In the genomic region with DNA sequence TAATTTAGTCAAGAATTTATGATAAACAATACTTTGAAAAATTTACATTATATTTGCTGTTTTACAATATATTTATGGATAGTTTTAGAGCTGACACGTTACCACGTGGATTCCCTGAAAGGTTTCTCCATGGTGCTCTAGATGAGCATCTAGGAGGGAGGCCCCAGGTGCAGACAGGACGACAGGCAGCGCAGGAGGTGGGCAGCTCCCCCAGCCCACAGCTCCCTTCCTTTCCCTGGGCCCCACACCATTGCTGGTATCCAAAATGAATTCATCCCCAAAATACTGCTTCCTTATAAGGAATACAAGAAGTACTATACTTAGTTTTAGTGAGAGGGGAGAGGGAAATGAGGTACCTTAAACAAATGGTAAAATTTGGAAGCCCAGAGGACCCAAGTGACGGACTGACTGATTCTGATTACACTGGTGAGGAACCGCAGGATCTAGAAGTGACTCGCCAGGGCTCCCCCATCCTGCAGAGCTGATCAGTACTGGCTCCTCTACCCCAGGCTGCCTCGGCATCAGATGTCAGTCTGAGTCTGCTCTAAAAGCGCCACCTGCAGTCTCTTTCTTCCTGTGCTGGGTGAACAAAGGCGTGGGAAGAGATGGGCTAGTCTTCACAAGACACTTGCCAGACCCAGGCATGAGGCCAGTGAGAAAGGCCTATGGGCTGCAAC, we compare ENCODE assay signal across 8 cellular contexts.
A peak's percentile ranks its signal among the peaks of the same experiment; 100 is the strongest.
DNase-seq lines count a peak whose midpoint lies in the region; ATAC-seq and TF ChIP-seq lines count a peak whose summit lies in the region.

No MANE protein-coding gene starts in this region.

- peaks cover 40% of the 10 kb centered on the region for H3K36me3 ChIP-seq in HAP-1 (replicated peaks)
- no peaks in the 10 kb centered on the region for H3K36me3 ChIP-seq in naive thymus-derived CD4-positive, alpha-beta T cell (ENCODE audit: control insufficient read depth in 2 of 3, insufficient read depth in 3 of 3, low read length in 3 of 3)

- CTCF ChIA-PET in naive thymus-derived CD4-positive, alpha-beta T cell (lab: Charles Lee), result interaction anchor here (0.7 to 2.3 kb wide), 4 partner anchors 10 to 123 kb away, joined by 3 to 10 read pairs (median 4); no protein-coding TSS in a partner anchor

- peak; percentile 22 to 59 for DNase-seq in HAP-1 (ENCODE audit: low spot score in 2 of 2)
- DNase-seq in Kasumi-1 (lab: John Stamatoyannopoulos, UW), result peak; percentile 96
- DNase-seq in T-helper 2 cell treated with Interferon-gamma antibody and Interleukin-4, amounts not matched to agents 5 μg/mL and 100 μg/mL, for 36 hours (ENCODE audit: low spot score), result peak; percentile 79
- DNase-seq in astrocyte of the hippocampus (ENCODE audit: low read depth, low spot score), result peak; percentile 62
- DNase-seq in naive thymus-derived CD4-positive, alpha-beta T cell, result peak in 8 of 9 donors; percentile 15 to 62 (median 50)
- no peak for DNase-seq in DMS114 treated with DMSO at 0.1 percent for 48 hours (lab: John Stamatoyannopoulos, UW; ENCODE audit: unreplicated experiment)
- DNase-seq in omental fat pad (ENCODE audit: low spot score), result no peak

- no peak overlapping the region for H3K27ac ChIP-seq in naive thymus-derived CD4-positive, alpha-beta T cell (ENCODE audit: low read depth, low read length)

- no peaks in the 10 kb centered on the region for H3K27me3 ChIP-seq in HAP-1 (ENCODE audit: low read depth)
- H3K27me3 ChIP-seq in naive thymus-derived CD4-positive, alpha-beta T cell (ENCODE audit: control insufficient read depth in 2 of 2, insufficient read depth in 2 of 2, low read length in 2 of 2), result no peaks in the 10 kb centered on the region

- intact Hi-C loops in naive thymus-derived CD4-positive, alpha-beta T cell (cut with micrococcal nuclease), result loop anchor here (1.0 to 2.0 kb wide), 5 partner anchors 17 to 671 kb away; no protein-coding TSS in a partner anchor

- H3K4me1 Mint-ChIP-seq in T-helper 2 cell treated with Interferon-gamma antibody and Interleukin-4, amounts not matched to agents 5 μg/mL and 100 μg/mL, for 36 hours (ENCODE audit: low read depth), result peaks cover 19% of the 10 kb centered on the region
- H3K4me1 Mint-ChIP-seq in naive thymus-derived CD4-positive, alpha-beta T cell, result peaks cover 6 to 22% (median 8%) of the 10 kb centered on the region in 7 donors

- TF ChIP-seq CTCF in GM12873 (IDR thresholded peaks at IDR 0.05; ENCODE audit: insufficient read depth, low read depth, low read length, missing control alignments) (peak; percentile 64), omental fat pad (IDR thresholded peaks at IDR 0.05) (no peak)

- H3K4me3 ChIP-seq in HAP-1, result no peak overlapping the region
- H3K4me3 ChIP-seq in naive thymus-derived CD4-positive, alpha-beta T cell (ENCODE audit: low read length), result no peak overlapping the region

- in situ Hi-C loops in HAP-1 (cut with MboI; ENCODE audit: low sequenced_read_pairs), result no loop called here

- peaks cover 7% of the 10 kb centered on the region for H3K4me1 ChIP-seq in HAP-1
- H3K4me1 ChIP-seq in naive thymus-derived CD4-positive, alpha-beta T cell (ENCODE audit: control insufficient read depth in 2 of 2, insufficient read depth in 2 of 2, low read length in 2 of 2), result peaks cover 6 to 25% of the 10 kb centered on the region in 2 donors

- peak overlapping the region; percentile 15 for H3K4me3 Mint-ChIP-seq in T-helper 2 cell treated with Interferon-gamma antibody and Interleukin-4, amounts not matched to agents 5 μg/mL and 100 μg/mL, for 36 hours
- H3K4me3 Mint-ChIP-seq in naive thymus-derived CD4-positive, alpha-beta T cell, result peak overlapping the region in 3 of 10 donors; percentile 20 to 57 (median 41)

- H3K27ac Mint-ChIP-seq in T-helper 2 cell treated with Interferon-gamma antibody and Interleukin-4, amounts not matched to agents 5 μg/mL and 100 μg/mL, for 36 hours, result peak overlapping the region; percentile 77
- H3K27ac Mint-ChIP-seq in naive thymus-derived CD4-positive, alpha-beta T cell, result peak overlapping the region in 5 of 9 donors; percentile 38 to 72 (median 69)

- H3K9me3 ChIP-seq in HAP-1, result no peaks in the 10 kb centered on the region
- no peaks in the 10 kb centered on the region for H3K9me3 ChIP-seq in naive thymus-derived CD4-positive, alpha-beta T cell (ENCODE audit: control insufficient read depth in 2 of 3, low read length in 3 of 3)

- no peaks in the 10 kb centered on the region for H3K9me3 Mint-ChIP-seq in T-helper 2 cell treated with Interferon-gamma antibody and Interleukin-4, amounts not matched to agents 5 μg/mL and 100 μg/mL, for 36 hours
- H3K9me3 Mint-ChIP-seq in naive thymus-derived CD4-positive, alpha-beta T cell, result no peaks in the 10 kb centered on the region

- ATAC-seq in naive thymus-derived CD4-positive, alpha-beta T cell, result peak; percentile 61
- ATAC-seq in omental fat pad (ENCODE audit: low FRiP score), result no peak

- no peaks in the 10 kb centered on the region for H3K27me3 Mint-ChIP-seq in T-helper 2 cell treated with Interferon-gamma antibody and Interleukin-4, amounts not matched to agents 5 μg/mL and 100 μg/mL, for 36 hours (ENCODE audit: low read depth)
- no peaks in the 10 kb centered on the region for H3K27me3 Mint-ChIP-seq in naive thymus-derived CD4-positive, alpha-beta T cell

- no peaks in the 10 kb centered on the region for H3K36me3 Mint-ChIP-seq in T-helper 2 cell treated with Interferon-gamma antibody and Interleukin-4, amounts not matched to agents 5 μg/mL and 100 μg/mL, for 36 hours (ENCODE audit: low read depth)
- no peaks in the 10 kb centered on the region for H3K36me3 Mint-ChIP-seq in naive thymus-derived CD4-positive, alpha-beta T cell

- POLR2A ChIA-PET in naive thymus-derived CD4-positive, alpha-beta T cell (lab: Charles Lee), result interaction anchor here (0.7 kb wide), 1 partner anchor 1371 kb away, joined by 5 read pairs; no protein-coding TSS in a partner anchor

Comparison
In these comparisons a context has a peak if more than half of its experiments do, and no peak if none do; other contexts are left out.
1. DNase-seq: peak in HAP-1 (2 of 2), Kasumi-1 (2 of 2), T-helper 2 cell treated with Interferon-gamma antibody and Interleukin-4, amounts not matched to agents 5 μg/mL and 100 μg/mL, for 36 hours (single experiment), astrocyte of the hippocampus (single experiment) and naive thymus-derived CD4-positive, alpha-beta T cell (8 of 9); none in DMS114 treated with DMSO at 0.1 percent for 48 hours (single experiment) and omental fat pad (single experiment).